24 cellular contexts compared by ENCODE assay signal in the genomic region with DNA sequence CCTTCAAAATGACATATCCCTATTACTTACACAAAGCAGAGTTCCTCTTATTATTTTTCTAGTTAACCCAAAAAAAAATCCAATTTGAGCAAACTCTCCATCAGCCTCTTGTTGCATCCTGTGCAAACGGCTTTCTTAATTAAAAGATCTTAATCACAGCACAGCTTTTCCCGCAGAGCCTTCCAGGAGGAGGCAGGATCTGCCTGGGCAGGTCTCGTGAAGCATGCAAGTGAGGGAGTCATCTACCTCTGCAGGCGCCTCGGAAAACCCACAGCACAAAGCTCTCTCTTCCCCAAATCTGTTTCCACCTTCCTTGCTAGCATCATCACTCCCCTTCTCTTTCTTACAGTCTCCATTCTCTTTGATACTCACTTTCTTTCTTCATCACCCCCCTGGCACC.
"Had no signal": no experiment of that assay in that cellular context is flagged by ENCODE, and none has a peak within 500 bp of the region (broad histone marks: within the 10 kb centered on the region; RNA-seq: fewer than 3 reads in every experiment).

No MANE protein-coding gene starts in this region.

- H3K4me1 Mint-ChIP-seq: immature natural killer cell; memory B cell; naive thymus-derived CD4-positive, alpha-beta T cell; stimulated activated naive B cell treated with anti-CD40 and anti-IgM and Interleukin-4, amounts not matched to agents 10 μg/mL and 1 μg/mL and 100 μg/mL, for 72 hours had no signal

- H3K4me3 Mint-ChIP-seq: immature natural killer cell; memory B cell; naive thymus-derived CD4-positive, alpha-beta T cell; natural killer cell treated with Interleukin-12 subunit alpha and Interleukin-12 subunit beta and Interleukin-15 and Interleukin-18, amount 100 ng/mL, for 72 hours; stimulated activated naive B cell treated with anti-CD40 and anti-IgM and Interleukin-4, amounts not matched to agents 10 μg/mL and 1 μg/mL and 100 μg/mL, for 72 hours had no signal

- H3K27ac ChIP-seq: left ventricle myocardium inferior, ovary, right atrium auricular region, right lobe of liver, stomach, testis, thyroid gland, transverse colon, upper lobe of left lung, vagina had no signal

- ATAC-seq: mucosa of descending colon; naive thymus-derived CD4-positive, alpha-beta T cell; right lobe of liver; stimulated activated naive B cell treated with anti-CD40 and anti-IgM and Interleukin-4, amounts not matched to agents 10 μg/mL and 1 μg/mL and 100 μg/mL, for 72 hours; stimulated activated naive CD8-positive, alpha-beta T cell treated with anti-CD3 and anti-CD28 coated beads, Interleukin-15, Interleukin-2, amounts not matched to agents 100 U/mL and 50 U/mL, for 24 hours had no signal

- H3K36me3 ChIP-seq: left ventricle myocardium inferior, ovary, right atrium auricular region, right lobe of liver, stomach, thyroid gland, transverse colon, upper lobe of left lung, vagina had no signal

- H3K9me3 ChIP-seq: right lobe of liver, testis, thyroid gland, vagina had no signal

- H3K27ac Mint-ChIP-seq: immature natural killer cell; memory B cell; naive thymus-derived CD4-positive, alpha-beta T cell; natural killer cell treated with Interleukin-12 subunit alpha and Interleukin-12 subunit beta and Interleukin-15 and Interleukin-18, amount 100 ng/mL, for 72 hours; progenitor cell of endocrine pancreas; stimulated activated naive B cell treated with anti-CD40 and anti-IgM and Interleukin-4, amounts not matched to agents 10 μg/mL and 1 μg/mL and 100 μg/mL, for 72 hours had no signal

- H3K27me3 ChIP-seq: ovary, right atrium auricular region, right lobe of liver, testis, thyroid gland, transverse colon, upper lobe of left lung, vagina had no signal

- H3K4me1 ChIP-seq: left ventricle myocardium inferior, right atrium auricular region, right lobe of liver, stomach, testis, thyroid gland, transverse colon, upper lobe of left lung, vagina had no signal

- H3K36me3 Mint-ChIP-seq: immature natural killer cell had no signal

- H3K4me3 ChIP-seq: left ventricle myocardium inferior, lung, mucosa of descending colon, ovary, right atrium auricular region, right lobe of liver, smooth muscle cell, stomach, testis, thyroid gland, transverse colon, upper lobe of left lung, vagina had no signal

- DNase-seq: hypothalamus; immature natural killer cell; left ventricle myocardium inferior; midbrain; mucosa of descending colon; naive thymus-derived CD4-positive, alpha-beta T cell; ovary; right lobe of liver; stimulated activated CD4-positive, alpha-beta T cell treated with anti-CD3 and anti-CD28 coated beads, Interleukin-1b, Interleukin-23, amount 100 ng/mL, for 48 hours; stimulated activated CD4-positive, alpha-beta T cell treated with anti-CD3 and anti-CD28 coated beads, Interleukin-2, amount 100 ng/mL, for 48 hours; stimulated activated naive B cell treated with anti-CD40 and anti-IgM and Interleukin-4, amounts not matched to agents 10 μg/mL and 1 μg/mL and 100 μg/mL, for 72 hours; stimulated activated naive CD8-positive, alpha-beta T cell treated with anti-CD3 and anti-CD28 coated beads, Interleukin-15, Interleukin-2, amounts not matched to agents 100 U/mL and 50 U/mL, for 24 hours; stomach; testis; thyroid gland; transverse colon; upper lobe of left lung had no signal
